In the genomic region with DNA sequence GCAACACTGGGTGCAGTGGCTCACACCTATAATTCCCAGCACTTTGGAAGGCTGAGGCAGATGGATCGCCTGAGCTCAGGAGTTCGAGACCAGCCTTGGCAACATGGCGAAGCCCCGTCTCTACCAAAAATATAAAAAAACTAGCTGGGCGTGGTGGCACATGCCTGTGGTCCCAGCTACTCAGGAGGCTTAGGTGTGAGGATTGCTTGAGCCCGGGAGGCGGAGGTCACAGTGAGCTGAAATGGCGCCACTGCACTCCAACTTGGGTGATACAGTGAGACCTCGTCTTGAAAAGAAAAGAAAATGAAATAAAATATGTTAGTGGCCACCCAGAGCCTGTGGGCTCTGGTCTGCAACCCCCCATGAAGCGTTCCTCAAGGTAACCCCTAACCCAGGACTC, we compare ENCODE assay signal across 11 cellular contexts. TPM values are rescaled to one million over a fixed set of nuclear protein-coding genes. Genes with fewer than 3 reads are reported as not detected.
A peak's percentile ranks its signal among the peaks of the same experiment; 100 is the strongest.
DNase-seq lines count a peak whose midpoint lies in the region; ATAC-seq and TF ChIP-seq lines count a peak whose summit lies in the region.
"Had no signal": no experiment of that assay in that cellular context is flagged by ENCODE, and none has a peak within 500 bp of the region (broad histone marks: within the 10 kb centered on the region; RNA-seq: fewer than 3 reads in every experiment).

No MANE protein-coding gene starts in this region.

- TF ChIP-seq CTCF in activated B cell treated with CpG ODN at 0.5 μM for 24 hours (IDR thresholded peaks at IDR 0.05) = no peak

- H3K27ac Mint-ChIP-seq in T-helper 1 cell treated with Interleukin-12 subunit alpha and Interleukin-12 subunit beta and Interleukin-4 antibody, amounts not matched to agents 30 μg/mL and 1 μg/mL, for 36 hours = peak overlapping the region; percentile 69
- H3K27ac Mint-ChIP-seq in activated B cell treated with CpG ODN at 0.5 μM for 24 hours (peak overlapping the region; percentile 80), immature natural killer cell (peak overlapping the region; percentile 96 to 100 (median 99))
- peak overlapping the region; percentile 89 for H3K27ac Mint-ChIP-seq in stimulated activated naive B cell treated with anti-CD40 and anti-IgM and Interleukin-4, amounts not matched to agents 10 μg/mL and 1 μg/mL and 100 μg/mL, for 72 hours

- POLR2A ChIA-PET in activated B cell treated with CpG ODN at 0.5 μM for 24 hours (lab: Charles Lee) = no interaction called here

- no peaks in the 10 kb centered on the region for H3K27me3 Mint-ChIP-seq in T-helper 1 cell treated with Interleukin-12 subunit alpha and Interleukin-12 subunit beta and Interleukin-4 antibody, amounts not matched to agents 30 μg/mL and 1 μg/mL, for 36 hours (ENCODE audit: low read depth)
- H3K27me3 Mint-ChIP-seq in activated B cell treated with CpG ODN at 0.5 μM for 24 hours (no peaks in the 10 kb centered on the region), immature natural killer cell (ENCODE audit: low read depth in 3 of 3) (peaks cover 26 to 78% (median 72%) of the 10 kb centered on the region in 3 donors)
- no peaks in the 10 kb centered on the region for H3K27me3 Mint-ChIP-seq in stimulated activated naive B cell treated with anti-CD40 and anti-IgM and Interleukin-4, amounts not matched to agents 10 μg/mL and 1 μg/mL and 100 μg/mL, for 72 hours

- CTCF ChIA-PET in activated B cell treated with CpG ODN at 0.5 μM for 24 hours (lab: Charles Lee) = interaction anchor here (1.2 kb wide), 1 partner anchor 18 kb away, joined by 4 read pairs; no protein-coding TSS in a partner anchor

- no peak for ATAC-seq in activated B cell treated with CpG ODN at 0.5 μM for 24 hours (ENCODE audit: low read depth)
- no peak for ATAC-seq in stimulated activated naive B cell treated with anti-CD40 and anti-IgM and Interleukin-4, amounts not matched to agents 10 μg/mL and 1 μg/mL and 100 μg/mL, for 72 hours (replicated peaks)
- ATAC-seq in HG03108 (IDR thresholded peaks at IDR 0.05; ENCODE audit: unreplicated experiment) = no peak
- no peak for ATAC-seq in GM18873 (IDR thresholded peaks at IDR 0.05; ENCODE audit: low FRiP score, unreplicated experiment)
- ATAC-seq in GM18868 (IDR thresholded peaks at IDR 0.05; ENCODE audit: unreplicated experiment) = no peak

- H3K9me3 Mint-ChIP-seq in T-helper 1 cell treated with Interleukin-12 subunit alpha and Interleukin-12 subunit beta and Interleukin-4 antibody, amounts not matched to agents 30 μg/mL and 1 μg/mL, for 36 hours = no peaks in the 10 kb centered on the region
- H3K9me3 Mint-ChIP-seq in activated B cell treated with CpG ODN at 0.5 μM for 24 hours = no peaks in the 10 kb centered on the region
- H3K9me3 Mint-ChIP-seq in immature natural killer cell = no peaks in the 10 kb centered on the region
- no peaks in the 10 kb centered on the region for H3K9me3 Mint-ChIP-seq in stimulated activated naive B cell treated with anti-CD40 and anti-IgM and Interleukin-4, amounts not matched to agents 10 μg/mL and 1 μg/mL and 100 μg/mL, for 72 hours

- H3K4me3 Mint-ChIP-seq in T-helper 1 cell treated with Interleukin-12 subunit alpha and Interleukin-12 subunit beta and Interleukin-4 antibody, amounts not matched to agents 30 μg/mL and 1 μg/mL, for 36 hours = peak overlapping the region; percentile 35
- peak overlapping the region; percentile 44 for H3K4me3 Mint-ChIP-seq in activated B cell treated with CpG ODN at 0.5 μM for 24 hours
- H3K4me3 Mint-ChIP-seq in immature natural killer cell = peak overlapping the region; percentile 80 to 90 (median 88)
- peak overlapping the region in 1 of 2 donors; percentile 79 for H3K4me3 Mint-ChIP-seq in stimulated activated naive B cell treated with anti-CD40 and anti-IgM and Interleukin-4, amounts not matched to agents 10 μg/mL and 1 μg/mL and 100 μg/mL, for 72 hours

- H3K36me3 Mint-ChIP-seq in T-helper 1 cell treated with Interleukin-12 subunit alpha and Interleukin-12 subunit beta and Interleukin-4 antibody, amounts not matched to agents 30 μg/mL and 1 μg/mL, for 36 hours (ENCODE audit: low read depth) = peaks cover 10% of the 10 kb centered on the region
- H3K36me3 Mint-ChIP-seq in activated B cell treated with CpG ODN at 0.5 μM for 24 hours (ENCODE audit: low read depth) = peaks cover 20% of the 10 kb centered on the region
- H3K36me3 Mint-ChIP-seq in immature natural killer cell = peaks cover 0 to 6% (median 4%) of the 10 kb centered on the region in 3 donors
- H3K36me3 Mint-ChIP-seq in stimulated activated naive B cell treated with anti-CD40 and anti-IgM and Interleukin-4, amounts not matched to agents 10 μg/mL and 1 μg/mL and 100 μg/mL, for 72 hours = peaks cover 20 to 39% of the 10 kb centered on the region in 2 donors

- DNase-seq in T-helper 1 cell = no peak
- no peak for DNase-seq in activated B cell treated with CpG ODN at 0.5 μM for 24 hours
- DNase-seq in immature natural killer cell = no peak
- no peak for DNase-seq in stimulated activated naive B cell treated with anti-CD40 and anti-IgM and Interleukin-4, amounts not matched to agents 10 μg/mL and 1 μg/mL and 100 μg/mL, for 72 hours
- DNase-seq: activated gamma-delta T cell treated with Interleukin-2 at 50 U/mL for 16 hours, NCI-H1048, NCI-H526 had no signal

- H3K4me1 Mint-ChIP-seq in T-helper 1 cell treated with Interleukin-12 subunit alpha and Interleukin-12 subunit beta and Interleukin-4 antibody, amounts not matched to agents 30 μg/mL and 1 μg/mL, for 36 hours (ENCODE audit: low read depth) = peaks cover 86% of the 10 kb centered on the region
- H3K4me1 Mint-ChIP-seq in activated B cell treated with CpG ODN at 0.5 μM for 24 hours = peaks cover 98% of the 10 kb centered on the region
- H3K4me1 Mint-ChIP-seq in immature natural killer cell = peaks cover 100% of the 10 kb centered on the region in 2 donors
- H3K4me1 Mint-ChIP-seq in stimulated activated naive B cell treated with anti-CD40 and anti-IgM and Interleukin-4, amounts not matched to agents 10 μg/mL and 1 μg/mL and 100 μg/mL, for 72 hours = peaks cover 88 to 99% of the 10 kb centered on the region in 2 donors

- intact Hi-C loops in activated B cell treated with CpG ODN at 0.5 μM for 24 hours (cut with micrococcal nuclease) = loop anchor here (1.0 kb wide), 1 partner anchor 12 kb away; no protein-coding TSS in a partner anchor

RNA-seq across cellular contexts. Expression of a gene that starts 13.3 kb away (rescaled TPM):
- total RNA-seq in activated B cell treated with CpG ODN at 0.5 μM for 24 hours = 21.3 and 26.1 TPM in 2 replicates
- polyA plus RNA-seq in immature natural killer cell = 10 to 100 TPM; 37.0 to 67.8 (median 53.3) TPM

RNA-seq across cellular contexts. Expression of a gene that starts 28.7 kb away (rescaled TPM):
- total RNA-seq in activated B cell treated with CpG ODN at 0.5 μM for 24 hours = not detected in 2 replicates
- not detected for polyA plus RNA-seq in immature natural killer cell

RNA-seq across cellular contexts. Expression of a gene that starts 55.9 kb away (rescaled TPM):
- total RNA-seq in activated B cell treated with CpG ODN at 0.5 μM for 24 hours = 0.56 and 0.91 TPM in 2 replicates
- 1 to 10 TPM in 1 of 3 donors, under 1 TPM in 2; 0.16 to 1.6 (median 0.85) TPM for polyA plus RNA-seq in immature natural killer cell
